Comparison of ENCODE assay signal across 22 cellular contexts in genomic region chr3:46239301-46239938, GRCh38. TPM values are rescaled to one million over a fixed set of nuclear protein-coding genes. Genes with fewer than 3 reads are reported as not detected.
DNase-seq lines count a peak whose midpoint lies in the region; ATAC-seq, FAIRE-seq and TF ChIP-seq lines count a peak whose summit lies in the region.
"Had no signal": no experiment of that assay in that cellular context is flagged by ENCODE, and none has a peak within 500 bp of the region (broad histone marks: within the 10 kb centered on the region; RNA-seq: fewer than 3 reads in every experiment).

No MANE protein-coding gene starts in this region.

- H2BK20ac ChIP-seq in H1 (ENCODE audit: low read length), result no peak overlapping the region

- no peak overlapping the region for H2AK5ac ChIP-seq in H1 (ENCODE audit: low read depth, low read length)

- H3K4me2 ChIP-seq in PC-3 (ENCODE audit: low read length) (no peak overlapping the region), H1 (ENCODE audit: insufficient read depth in 1 of 2, low read depth in 2 of 2, low read length in 2 of 2) (no peak overlapping the region)

- H2BK15ac ChIP-seq in H1 (ENCODE audit: low read length), result no peak overlapping the region

- no peak overlapping the region for H2BK120ac ChIP-seq in H1 (replicated peaks; ENCODE audit: low read depth, low read length)

- no peak overlapping the region for H3K14ac ChIP-seq in H1 (ENCODE audit: insufficient read length)

- ATAC-seq in PC-3, result peak; percentile 42
- ATAC-seq in HG02623 (IDR thresholded peaks at IDR 0.05; ENCODE audit: unreplicated experiment), result no peak
- no peak for ATAC-seq in body of pancreas
- ATAC-seq: Panc1, Right ventricle myocardium inferior had no signal

- H4K20me1 ChIP-seq in PC-3 (ENCODE audit: low read length) (no peaks in the 10 kb centered on the region), H1 (replicated peaks in 1 of 2; ENCODE audit: control insufficient read depth in 1 of 2, insufficient read depth in 2 of 2, low read length in 2 of 2) (no peaks in the 10 kb centered on the region)

- 0 out of 2 replicates have a peak, but pooled peaks cover under 1% of the 10 kb centered on the region for H3K9me2 ChIP-seq in PC-3 (replicated peaks; ENCODE audit: low read length)

- H3K4me3 ChIP-seq in PC-3 (ENCODE audit: low read length) (no peak overlapping the region), H1 (ENCODE audit: extremely low read depth in 1 of 4, insufficient read depth in 2 of 4, low read depth in 3 of 4, low read length in 4 of 4) (no peak overlapping the region), body of pancreas (no peak overlapping the region)
- H3K4me3 ChIP-seq: HAP-1, MG63 had no signal

- H3K23me2 ChIP-seq in H1 (ENCODE audit: low read depth, low read length), result no peaks in the 10 kb centered on the region

- no peak overlapping the region for H4K8ac ChIP-seq in H1 (ENCODE audit: extremely low read depth, insufficient read depth, low read length)

- H3K4me1 ChIP-seq in PC-3 (ENCODE audit: insufficient read depth, low read length) (peaks cover 27% of the 10 kb centered on the region), H1 (replicated peaks in 1 of 4; ENCODE audit: control insufficient read depth in 3 of 4, insufficient read depth in 4 of 4, low read length in 3 of 4) (peaks cover 0 to 4% (median 1%) of the 10 kb centered on the region in 4 experiments; a peak in 3 of 7 replicates), body of pancreas (no peaks in the 10 kb centered on the region)
- H3K4me1 ChIP-seq: HAP-1 had no signal

- WGBS in H1 (ENCODE audit: extremely low coverage in 1 of 2, insufficient coverage in 1 of 2, insufficient read length in 1 of 2, insufficient replicate concordance in 2 of 2, low coverage in 1 of 2, low lambda C conversion rate in 2 of 2, missing lambda C conversion rate in 1 of 2), 2 experiments, result 85% methylated on average over 3 of the region's 3 CpGs; no CpG with 5 or more reads in 1 of the 2 experiments
- WGBS in body of pancreas, 2 donors, result 68 to 76% methylated on average over 3 of the region's 3 CpGs

- FAIRE-seq in H1 (lab: Jason Lieb, UNC) (no peak), frontal cortex (lab: Jason Lieb, UNC) (no peak)

- H3K4ac ChIP-seq in H1 (replicated peaks; ENCODE audit: insufficient read length, low read depth, low read length), result no peak overlapping the region

- no peaks in the 10 kb centered on the region for H3K27me3 ChIP-seq in PC-3 (ENCODE audit: low read length)
- H3K27me3 ChIP-seq in H1 (replicated peaks in 1 of 4; ENCODE audit: control insufficient read depth in 3 of 4, extremely low read depth in 1 of 4, insufficient read depth in 3 of 4, low read length in 3 of 4), result no peaks in the 10 kb centered on the region
- no peaks in the 10 kb centered on the region for H3K27me3 ChIP-seq in body of pancreas
- H3K27me3 ChIP-seq: MG63 had no signal

- TF ChIP-seq EP300 in H1 (IDR thresholded peaks at IDR 0.05; ENCODE audit: borderline replicate concordance in 1 of 2, low read depth in 2 of 2, low read length in 2 of 2), result no peak

- no TSS peak for BruUV-seq in PC-3 (replicated peaks; lab: Mats Ljungman, UMichigan)

- no peaks in the 10 kb centered on the region for H3F3A ChIP-seq in PC-3 (ENCODE audit: low read length, unreplicated experiment)

- H3K9me3 ChIP-seq in PC-3 (ENCODE audit: low read length) (no peaks in the 10 kb centered on the region), H1 (ENCODE audit: insufficient read depth in 2 of 2, low read depth in 1 of 2, low read length in 1 of 2) (no peaks in the 10 kb centered on the region), body of pancreas (no peaks in the 10 kb centered on the region)
- H3K9me3 ChIP-seq: HAP-1, MG63 had no signal

- intact Hi-C loops in PC-3 (cut with micrococcal nuclease), result no loop called here
- intact Hi-C loops in body of pancreas (cut with DNase I), result no loop called here

- no peak overlapping the region for H4K5ac ChIP-seq in H1 (ENCODE audit: insufficient read length, low read depth, low read length)

- H2BK5ac ChIP-seq in H1 (ENCODE audit: low read depth, low read length), result no peak overlapping the region

- H3K27ac ChIP-seq in PC-3 (ENCODE audit: low read length), result no peak overlapping the region
- no peak overlapping the region for H3K27ac ChIP-seq in H1 (ENCODE audit: low read depth, low read length)
- no peak overlapping the region for H3K27ac ChIP-seq in body of pancreas
- H3K27ac ChIP-seq: C4-2B had no signal

- no peak for TF ChIP-seq RAD21 in H1 (IDR thresholded peaks at IDR 0.05 in 1 of 2, conservative IDR thresholded peaks at IDR 0.05 in 1 of 2; ENCODE audit: low read depth in 2 of 2, low read length in 2 of 2)

- H3K18ac ChIP-seq in H1 (ENCODE audit: extremely low read depth, low read length), result no peak overlapping the region

- H3K79me1 ChIP-seq in H1 (ENCODE audit: low read depth, low read length), result no peaks in the 10 kb centered on the region

- POLR2A ChIA-PET in PC-3 (lab: Charles Lee; ENCODE audit: unreplicated experiment), result interaction anchor here (0.7 kb wide), 1 partner anchor 14 kb away, joined by 4 read pairs; no protein-coding TSS in a partner anchor
- POLR2A ChIA-PET in H1 (lab: Charles Lee; ENCODE audit: partially characterized antibody), result no interaction called here

- H2AFZ ChIP-seq in PC-3 (ENCODE audit: low read length), result no peak overlapping the region
- no peak overlapping the region for H2AFZ ChIP-seq in H1 (ENCODE audit: low read length)

- H3K23ac ChIP-seq in H1 (ENCODE audit: insufficient read length), result no peak overlapping the region

- no peak for TF ChIP-seq CTCF in PC-3 (conservative IDR thresholded peaks at IDR 0.05; ENCODE audit: low read depth, low read length)
- no peak for TF ChIP-seq CTCF in H1 (IDR thresholded peaks at IDR 0.05; ENCODE audit: control extremely low read depth in 1 of 3, insufficient read depth in 1 of 3, low read depth in 1 of 3, low read length in 3 of 3)
- no peak for TF ChIP-seq CTCF in body of pancreas (IDR thresholded peaks at IDR 0.05)

- no peaks in the 10 kb centered on the region for H3K79me2 ChIP-seq in PC-3 (ENCODE audit: low read length)
- H3K79me2 ChIP-seq in H1 (ENCODE audit: control insufficient read depth in 1 of 2, insufficient read depth in 2 of 2, low read length in 2 of 2), result no peaks in the 10 kb centered on the region

- H2BK12ac ChIP-seq in H1 (ENCODE audit: low read depth, low read length), result no peak overlapping the region

- H3K9ac ChIP-seq in PC-3 (ENCODE audit: low read length), result no peak overlapping the region
- H3K9ac ChIP-seq in H1 (replicated peaks in 1 of 4; ENCODE audit: extremely low read depth in 1 of 4, low read depth in 3 of 4, low read length in 3 of 4), result no peak overlapping the region

- H3K36me3 ChIP-seq in PC-3 (ENCODE audit: low read depth, low read length), result no peaks in the 10 kb centered on the region
- no peaks in the 10 kb centered on the region for H3K36me3 ChIP-seq in H1 (ENCODE audit: control insufficient read depth in 2 of 4, insufficient read depth in 4 of 4, low read length in 3 of 4)
- H3K36me3 ChIP-seq in body of pancreas (replicated peaks in 1 of 2; ENCODE audit: insufficient read depth in 1 of 2, low read depth in 2 of 2), result no peaks in the 10 kb centered on the region
- H3K36me3 ChIP-seq: HAP-1, MG63 had no signal

- CTCF ChIA-PET in PC-3 (lab: Charles Lee) (interaction anchor here (0.6 kb wide), 1 partner anchor 131 kb away, joined by 3 read pairs; the partner anchor contains the start of gene CCR5), H1 (lab: Charles Lee; ENCODE audit: partially characterized antibody) (interaction anchor here (0.7 to 2.0 kb wide), 7 partner anchors 18 to 681 kb away, joined by 3 to 9 read pairs (median 3); no protein-coding TSS in a partner anchor)

- H3K56ac ChIP-seq in H1 (replicated peaks; ENCODE audit: insufficient read length, low read depth, low read length), result no peak overlapping the region

- H4K91ac ChIP-seq in H1 (replicated peaks; ENCODE audit: insufficient read length, low read length), result no peak overlapping the region

- DNase-seq in HT1080 (ENCODE audit: low read depth), result peak; percentile 16
- DNase-seq in PC-3, result peak; percentile 30
- no peak for DNase-seq in H1 (ENCODE audit: low read depth in 1 of 2, low spot score in 2 of 2)
- peak; percentile 15 for DNase-seq in iPS DF 19.7 (ENCODE audit: low read depth, low spot score)
- DNase-seq in body of pancreas, result no peak
- DNase-seq in frontal cortex (ENCODE audit: low spot score in 2 of 2), result no peak
- DNase-seq in GM19240 (ENCODE audit: insufficient read length, low spot score), result no peak
- DNase-seq: ACHN, DMS79 treated with DMSO at 0.1 percent for 48 hours, Karpas-422, MG63, NCI-H1105 treated with DMSO at 0.1 percent for 48 hours, NCI-H1694, NCI-H2107, NCI-H524, NCI-H82, SW 1271 had no signal

- no peak for TF ChIP-seq POLR2A in H1 (IDR thresholded peaks at IDR 0.05; ENCODE audit: control extremely low read depth in 1 of 2, low read depth in 2 of 2, low read length in 2 of 2)
- no peak for TF ChIP-seq POLR2A in body of pancreas (IDR thresholded peaks at IDR 0.05)

RNA-seq across cellular contexts. Expression of gene CCR3, which starts 2.8 kb away (rescaled TPM):
- total RNA-seq in HT1080 (2014; rRNA removed; shearing (Covaris generic)), result not detected in 2 replicates
- polyA plus RNA-seq in HT1080 (2015; cell fraction: cytosol; rRNA removed), result not detected in 2 replicates
- not detected in 2 replicates for polyA plus RNA-seq in HT1080 (2015; cell fraction: nucleus; rRNA removed)
- total RNA-seq in PC-3 (2014; rRNA removed) (0.22 TPM in 1 of 2 replicates, not detected in the other), body of pancreas (not detected), frontal cortex (not detected)
- not detected in 2 replicates for total RNA-seq in H1 (2021; fragmentation: NEBNext Ultra II Directional; extraction: Animal tissue kit (Norgen Biotek cat#: 25700))
- not detected in 2 replicates for polyA plus RNA-seq in H1 (2011; rRNA removed)
- not detected for polyA plus RNA-seq in H1 (2011; cell fraction: cytosol; rRNA removed)
- polyA plus RNA-seq in H1 (2011; cell fraction: nucleus; rRNA removed), result not detected
- not detected in 4 replicates for polyA plus RNA-seq in H1 (2012, experiment 1 of 2)
- not detected for polyA plus RNA-seq in H1 (2012, experiment 2 of 2)
- not detected for polyA plus RNA-seq in H1 (2013, experiment 1 of 2)
- polyA plus RNA-seq in H1 (2013, experiment 2 of 2), result not detected
- not detected in 2 replicates for polyA minus RNA-seq in H1 (2011; rRNA and poly(A)+ RNA removed)
- not detected for polyA minus RNA-seq in H1 (2011; cell fraction: cytosol; rRNA and poly(A)+ RNA removed)
- polyA minus RNA-seq in H1 (2011; cell fraction: nucleus; rRNA and poly(A)+ RNA removed), result not detected
- total RNA-seq: Right ventricle myocardium inferior had no signal

RNA-seq across cellular contexts. Expression of gene CCR1, which starts 31.3 kb away (rescaled TPM):
- total RNA-seq in HT1080 (2014; rRNA removed; shearing (Covaris generic)), result 0.19 and 0.27 TPM in 2 replicates
- 0.27 and 0.42 TPM in 2 replicates for polyA plus RNA-seq in HT1080 (2015; cell fraction: cytosol; rRNA removed)
- polyA plus RNA-seq in HT1080 (2015; cell fraction: nucleus; rRNA removed), result 0.90 and 0.95 TPM in 2 replicates
- total RNA-seq in PC-3 (2014; rRNA removed), result 0.15 TPM in 1 of 2 replicates, not detected in the other
- total RNA-seq in H1 (2021; fragmentation: NEBNext Ultra II Directional; extraction: Animal tissue kit (Norgen Biotek cat#: 25700)), result not detected in 2 replicates
- not detected in 2 replicates for polyA plus RNA-seq in H1 (2011; rRNA removed)
- polyA plus RNA-seq in H1 (2011; cell fraction: cytosol; rRNA removed), result not detected
- polyA plus RNA-seq in H1 (2011; cell fraction: nucleus; rRNA removed), result 0.03 TPM
- not detected in 4 replicates for polyA plus RNA-seq in H1 (2012, experiment 1 of 2)
- polyA plus RNA-seq in H1 (2012, experiment 2 of 2), result not detected
- 0.04 TPM for polyA plus RNA-seq in H1 (2013, experiment 1 of 2)
- 0.04 TPM for polyA plus RNA-seq in H1 (2013, experiment 2 of 2)
- polyA minus RNA-seq in H1 (2011; rRNA and poly(A)+ RNA removed), result 0.09 TPM in 1 of 2 replicates, not detected in the other
- polyA minus RNA-seq in H1 (2011; cell fraction: cytosol; rRNA and poly(A)+ RNA removed), result not detected
- polyA minus RNA-seq in H1 (2011; cell fraction: nucleus; rRNA and poly(A)+ RNA removed), result not detected
- 1 to 10 TPM; 1.8 to 3.0 TPM for total RNA-seq in body of pancreas
- 1.6 TPM for total RNA-seq in frontal cortex

Comparison
In these comparisons a context has a peak if more than half of its experiments do, and no peak if none do; other contexts are left out.
1. DNase-seq: peak in HT1080 (single experiment), PC-3 (single experiment) and iPS DF 19.7 (single experiment); none in H1 (0 of 2), body of pancreas (0 of 4), frontal cortex (0 of 2) and GM19240 (single experiment).